In genomic region chr12:765861-766260, GRCh38 we compare ENCODE assay signal across 22 cellular contexts. TPM values are rescaled to one million over a fixed set of nuclear protein-coding genes. Genes with fewer than 3 reads are reported as not detected.
A peak's percentile ranks its signal among the peaks of the same experiment; 100 is the strongest.
DNase-seq lines count a peak whose midpoint lies in the region; ATAC-seq and TF ChIP-seq lines count a peak whose summit lies in the region.
"Had no signal": no experiment of that assay in that cellular context is flagged by ENCODE, and none has a peak within 500 bp of the region (broad histone marks: within the 10 kb centered on the region; RNA-seq: fewer than 3 reads in every experiment).

No MANE protein-coding gene starts in this region.

- TSS peak; percentile 13 for BruUV-seq in MCF 10A (replicated peaks; lab: Mats Ljungman, UMichigan)
- TSS peak; percentile 16 for BruUV-seq in OCI-LY7 (replicated peaks; lab: Mats Ljungman, UMichigan)

- H3K27ac ChIP-seq in breast epithelium (no peak overlapping the region), OCI-LY7 (ENCODE audit: low read depth, low read length, poor library complexity, severe bottlenecking) (no peak overlapping the region)
- H3K27ac ChIP-seq: SJSA1 had no signal

- ATAC-seq in stimulated activated memory B cell treated with anti-CD40 and anti-IgM and Interleukin-4, amounts not matched to agents 10 μg/mL and 1 μg/mL and 100 μg/mL, for 72 hours, result peak; percentile 65
- ATAC-seq: Right ventricle myocardium inferior had no signal

- CTCF ChIA-PET in MCF 10A (lab: Yijun Ruan, JAX) (interaction anchor here (0.7 to 1.2 kb wide), 2 partner anchors 50 to 324 kb away, joined by 4 read pairs; no protein-coding TSS in a partner anchor), OCI-LY7 (lab: Charles Lee; ENCODE audit: unreplicated experiment) (no interaction called here)

- H3K9me2 ChIP-seq in OCI-LY7 (ENCODE audit: insufficient read depth, low read length), result no peaks in the 10 kb centered on the region

- H3K4me1 Mint-ChIP-seq in MCF 10A (ENCODE audit: insufficient read depth, unreplicated experiment), result peaks cover 5% of the 10 kb centered on the region
- H3K4me1 Mint-ChIP-seq in activated naive CD8-positive, alpha-beta T cell (ENCODE audit: low read depth), result peaks cover 69% of the 10 kb centered on the region
- H3K4me1 Mint-ChIP-seq in stimulated activated memory B cell treated with anti-CD40 and anti-IgM and Interleukin-4, amounts not matched to agents 10 μg/mL and 1 μg/mL and 100 μg/mL, for 72 hours, result peaks cover 72% of the 10 kb centered on the region

- TF ChIP-seq CTCF in MCF 10A (IDR thresholded peaks at IDR 0.05; ENCODE audit: unreplicated experiment) (no peak), breast epithelium (IDR thresholded peaks at IDR 0.05) (no peak), OCI-LY7 (conservative IDR thresholded peaks at IDR 0.05; ENCODE audit: low read length) (no peak)

- H3K4me3 ChIP-seq in breast epithelium, result no peak overlapping the region
- no peak overlapping the region for H3K4me3 ChIP-seq in OCI-LY7 (ENCODE audit: low read depth, low read length, poor library complexity, severe bottlenecking)
- H3K4me3 ChIP-seq: SJSA1 had no signal

- H3K4me1 ChIP-seq in breast epithelium (no peaks in the 10 kb centered on the region), OCI-LY7 (ENCODE audit: insufficient read depth, low read length, poor library complexity, severe bottlenecking) (peaks cover 34% of the 10 kb centered on the region)

- no peak overlapping the region for H3K4me2 ChIP-seq in OCI-LY7 (ENCODE audit: low read length)

- H3K4me3 Mint-ChIP-seq in MCF 10A (ENCODE audit: unreplicated experiment), result no peak overlapping the region
- H3K4me3 Mint-ChIP-seq in activated naive CD8-positive, alpha-beta T cell, result peak overlapping the region; percentile 4
- H3K4me3 Mint-ChIP-seq in stimulated activated memory B cell treated with anti-CD40 and anti-IgM and Interleukin-4, amounts not matched to agents 10 μg/mL and 1 μg/mL and 100 μg/mL, for 72 hours, result no peak overlapping the region

- H3K27ac Mint-ChIP-seq in MCF 10A (ENCODE audit: low read depth, unreplicated experiment), result no peak overlapping the region
- H3K27ac Mint-ChIP-seq in activated naive CD8-positive, alpha-beta T cell, result peak overlapping the region; percentile 11
- peak overlapping the region; percentile 20 for H3K27ac Mint-ChIP-seq in stimulated activated memory B cell treated with anti-CD40 and anti-IgM and Interleukin-4, amounts not matched to agents 10 μg/mL and 1 μg/mL and 100 μg/mL, for 72 hours

- intact Hi-C loops in MCF 10A (cut with micrococcal nuclease) (loop anchor here (1.0 kb wide), 1 partner anchor 9 kb away; no protein-coding TSS in a partner anchor), breast epithelium (cut with DNase I; ENCODE audit: low total_unique reads) (no loop called here), OCI-LY7 (cut with micrococcal nuclease; ENCODE audit: unreplicated experiment) (no loop called here)

- TF ChIP-seq POLR2A in breast epithelium (IDR thresholded peaks at IDR 0.05), result no peak

- H2AFZ ChIP-seq in OCI-LY7 (ENCODE audit: low read length), result no peak overlapping the region

- H3K36me3 ChIP-seq in breast epithelium, result no peaks in the 10 kb centered on the region
- H3K36me3 ChIP-seq in OCI-LY7 (ENCODE audit: insufficient read depth, low read length), result peaks cover 50% of the 10 kb centered on the region

- H3K9me3 ChIP-seq in breast epithelium (no peaks in the 10 kb centered on the region), OCI-LY7 (ENCODE audit: low read length) (no peaks in the 10 kb centered on the region)
- H3K9me3 ChIP-seq: SJSA1 had no signal

- H3K27me3 ChIP-seq in breast epithelium, result no peaks in the 10 kb centered on the region
- H3K27me3 ChIP-seq: SJSA1 had no signal

- peaks cover 89% of the 10 kb centered on the region for H3K79me2 ChIP-seq in OCI-LY7 (ENCODE audit: insufficient read depth, low read depth, low read length)

- DNase-seq in MCF 10A (ENCODE audit: unreplicated experiment), result no peak
- no peak for DNase-seq in breast epithelium (ENCODE audit: low spot score in 2 of 2)
- DNase-seq in OCI-LY7 (ENCODE audit: low spot score), result no peak
- no peak for DNase-seq in NCI-H1694 (lab: John Stamatoyannopoulos, UW)
- no peak for DNase-seq in UCSD-AML1 (lab: John Stamatoyannopoulos, UW; ENCODE audit: unreplicated experiment)
- no peak for DNase-seq in C1 segment of cervical spinal cord (lab: John Stamatoyannopoulos, UW)
- DNase-seq: CD8-positive, alpha-beta memory T cell; DMS53; GDM1; GOT3; HCEC 1CT; Kasumi-1; MM.1S; NCI-H1048; NCI-H1417 treated with DMSO at 0.1 percent for 48 hours; NCI-H1930; NCI-H526; OCI-M1 had no signal

- H3K9me3 Mint-ChIP-seq in MCF 10A (ENCODE audit: unreplicated experiment), result no peaks in the 10 kb centered on the region
- H3K9me3 Mint-ChIP-seq in activated naive CD8-positive, alpha-beta T cell (ENCODE audit: low read depth), result no peaks in the 10 kb centered on the region
- peaks cover 3% of the 10 kb centered on the region for H3K9me3 Mint-ChIP-seq in stimulated activated memory B cell treated with anti-CD40 and anti-IgM and Interleukin-4, amounts not matched to agents 10 μg/mL and 1 μg/mL and 100 μg/mL, for 72 hours
- H3K9me3 Mint-ChIP-seq: CD8-positive, alpha-beta memory T cell had no signal

- H3K27me3 Mint-ChIP-seq in MCF 10A (ENCODE audit: insufficient read depth, unreplicated experiment), result no peaks in the 10 kb centered on the region
- no peaks in the 10 kb centered on the region for H3K27me3 Mint-ChIP-seq in activated naive CD8-positive, alpha-beta T cell
- no peaks in the 10 kb centered on the region for H3K27me3 Mint-ChIP-seq in stimulated activated memory B cell treated with anti-CD40 and anti-IgM and Interleukin-4, amounts not matched to agents 10 μg/mL and 1 μg/mL and 100 μg/mL, for 72 hours
- H3K27me3 Mint-ChIP-seq: CD8-positive, alpha-beta memory T cell had no signal

- POLR2A ChIA-PET in MCF 10A (lab: Yijun Ruan, JAX) (interaction anchor here (0.7 to 1.7 kb wide), 3 partner anchors 9 to 15 kb away, joined by 4 to 6 read pairs (median 6); no protein-coding TSS in a partner anchor), OCI-LY7 (lab: Charles Lee) (interaction anchor here (1.2 to 1.4 kb wide), 2 partner anchors 9 to 15 kb away, joined by 3 to 4 read pairs; no protein-coding TSS in a partner anchor)

- H3K36me3 Mint-ChIP-seq in MCF 10A (ENCODE audit: insufficient read depth, unreplicated experiment), result peaks cover 25% of the 10 kb centered on the region
- H3K36me3 Mint-ChIP-seq in activated naive CD8-positive, alpha-beta T cell, result peaks cover 9% of the 10 kb centered on the region
- H3K36me3 Mint-ChIP-seq in stimulated activated memory B cell treated with anti-CD40 and anti-IgM and Interleukin-4, amounts not matched to agents 10 μg/mL and 1 μg/mL and 100 μg/mL, for 72 hours, result peaks cover 30% of the 10 kb centered on the region

- peaks cover 5% of the 10 kb centered on the region; the same call in 1 of the 2 replicates for H4K20me1 ChIP-seq in OCI-LY7 (ENCODE audit: insufficient read depth, low read length)

RNA-seq across cellular contexts. Expression of gene WNK1, which starts 13.5 kb away (rescaled TPM):
- total RNA-seq in MCF 10A (2022) (123 and 139 TPM in 2 replicates), breast epithelium (100 to 1,000 TPM; 173 to 192 (median 176) TPM), OCI-LY7 (2022) (131 and 135 TPM in 2 replicates)
- total RNA-seq in OCI-LY7 (2014; rRNA removed; shearing (Covaris generic)), result 66.4 and 84.1 TPM in 2 replicates
